In the genomic region with DNA sequence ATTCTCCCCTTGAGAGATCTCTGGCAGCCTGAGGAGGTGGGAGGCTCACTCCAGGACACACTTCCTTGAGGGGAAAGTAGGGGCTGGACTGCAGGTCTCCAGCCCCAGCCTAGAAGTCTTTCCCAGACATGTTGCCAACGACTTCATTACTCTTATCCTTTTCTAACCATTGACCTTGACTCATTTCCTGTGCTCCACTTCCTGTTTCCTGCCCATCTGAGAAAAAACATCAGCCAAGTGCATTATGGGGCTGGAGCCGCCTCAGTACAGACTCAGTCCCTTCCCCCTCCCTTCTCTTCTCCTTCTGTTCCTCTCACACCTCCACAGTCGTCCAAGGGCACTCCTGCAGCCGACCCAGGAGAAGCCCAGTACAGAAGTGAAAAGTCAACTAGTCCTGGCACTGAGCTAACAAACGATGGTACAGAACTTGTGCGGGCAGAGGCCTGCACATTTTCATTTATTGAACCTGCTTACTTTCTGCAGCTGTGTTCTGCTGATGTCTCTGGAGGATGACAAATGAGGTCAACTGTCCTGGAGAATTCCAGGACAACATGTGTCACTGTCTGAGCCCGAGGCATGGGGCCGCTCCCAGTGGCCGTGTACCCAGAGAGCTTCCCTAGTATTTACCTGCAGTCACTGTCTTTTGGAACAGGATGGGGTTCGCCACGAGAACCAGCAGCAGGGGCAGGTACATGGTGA, we compare ENCODE assay signal across 12 cellular contexts. TPM values are rescaled to one million over a fixed set of nuclear protein-coding genes. Genes with fewer than 3 reads are reported as not detected.
DNase-seq lines count a peak whose midpoint lies in the region; ATAC-seq and TF ChIP-seq lines count a peak whose summit lies in the region.
"Had no signal": no experiment of that assay in that cellular context is flagged by ENCODE, and none has a peak within 500 bp of the region (broad histone marks: within the 10 kb centered on the region; RNA-seq: fewer than 3 reads in every experiment).

No MANE protein-coding gene starts in this region.

- H3K14ac ChIP-seq in mesenchymal stem cell (ENCODE audit: low read length in 2 of 2) = no peak overlapping the region

- H3K9me3 ChIP-seq in mammary epithelial cell (replicated peaks; ENCODE audit: insufficient read depth, low read length) = peaks cover 4% of the 10 kb centered on the region
- no peaks in the 10 kb centered on the region for H3K9me3 ChIP-seq in mesenchymal stem cell (ENCODE audit: control insufficient read depth, low read length)
- H3K9me3 ChIP-seq: body of pancreas, tibial artery had no signal

- H4K91ac ChIP-seq in mesenchymal stem cell (ENCODE audit: low read length) = peak overlapping the region; percentile 48

- H2BK15ac ChIP-seq in mesenchymal stem cell (ENCODE audit: low read depth, poor library complexity, severe bottlenecking) = no peak overlapping the region

- H3K4ac ChIP-seq in mesenchymal stem cell (ENCODE audit: low read depth in 1 of 2, low read length in 2 of 2) = peak overlapping the region in 1 of 2 experiments; percentile 61

- H4K8ac ChIP-seq in mesenchymal stem cell (ENCODE audit: low read length) = peak overlapping the region; percentile 64

- WGBS in mammary epithelial cell (ENCODE audit: low coverage, missing lambda C conversion rate) = 51% methylated on average over 7 of the region's 11 CpGs
- 14% methylated on average over 11 of the region's 11 CpGs for WGBS in mesenchymal stem cell

- peak overlapping the region; percentile 38 to 72 for H2BK12ac ChIP-seq in mesenchymal stem cell (ENCODE audit: low read length in 2 of 2)

- CTCF ChIA-PET in mammary epithelial cell (lab: Charles Lee; ENCODE audit: low non-redundant PET) = no interaction called here

- H2AFZ ChIP-seq in mammary epithelial cell (ENCODE audit: low read depth, low read length) = peak overlapping the region; percentile 38
- H2AFZ ChIP-seq in mesenchymal stem cell (ENCODE audit: low read depth, low read length) = no peak overlapping the region

- DNase-seq in EH (ENCODE audit: low read depth) = peak; percentile 40
- DNase-seq in NAMALWA (ENCODE audit: low spot score) = peak; percentile 9
- no peak for DNase-seq in mammary epithelial cell
- peak; percentile 80 for DNase-seq in mesenchymal stem cell
- no peak for DNase-seq in posterior vena cava (ENCODE audit: low spot score)
- DNase-seq: body of pancreas, DMS79, NCI-H2171, tibial artery had no signal

- H4K20me1 ChIP-seq in mammary epithelial cell (ENCODE audit: insufficient read depth, low read length) = no peaks in the 10 kb centered on the region

- no peak for TF ChIP-seq CTCF in mammary epithelial cell (conservative IDR thresholded peaks at IDR 0.05 in 1 of 2, IDR thresholded peaks at IDR 0.05 in 1 of 2; ENCODE audit: extremely low read depth in 1 of 2, insufficient read depth in 1 of 2, low read depth in 1 of 2, low read length in 2 of 2)

- H3K18ac ChIP-seq in mesenchymal stem cell (ENCODE audit: low read depth in 1 of 2, low read length in 2 of 2) = peak overlapping the region in 1 of 2 experiments; percentile 57

- H3K4me3 ChIP-seq in mammary epithelial cell (replicated peaks in 1 of 3; ENCODE audit: insufficient read depth in 1 of 3, low read depth in 2 of 3, low read length in 3 of 3) (no peak overlapping the region), mesenchymal stem cell (ENCODE audit: insufficient read depth in 1 of 2, low read depth in 1 of 2, low read length in 2 of 2) (no peak overlapping the region)
- H3K4me3 ChIP-seq: body of pancreas, tibial artery had no signal

- peak overlapping the region; percentile 68 for H2BK120ac ChIP-seq in mesenchymal stem cell (ENCODE audit: low read depth, low read length)

- H3K23ac ChIP-seq in mesenchymal stem cell (ENCODE audit: low read length in 2 of 2) = no peak overlapping the region

- no peaks in the 10 kb centered on the region for H3K79me2 ChIP-seq in mammary epithelial cell (ENCODE audit: insufficient read depth, low read length)

- no peak overlapping the region for H2AK5ac ChIP-seq in mesenchymal stem cell (ENCODE audit: low read length, severe bottlenecking)

- H3K36me3 ChIP-seq in mammary epithelial cell (ENCODE audit: insufficient read depth, low read length) (no peaks in the 10 kb centered on the region), mesenchymal stem cell (ENCODE audit: control insufficient read depth in 1 of 2, insufficient read depth in 2 of 2, low read depth in 1 of 2, low read length in 2 of 2) (no peaks in the 10 kb centered on the region)
- H3K36me3 ChIP-seq: tibial artery had no signal

- dilution Hi-C loops in mammary epithelial cell (cut with HindIII; ENCODE audit: low sequenced_read_pairs) = loop anchor here (5.0 kb wide), 1 partner anchor 107 kb away; no protein-coding TSS in a partner anchor

- H3K79me1 ChIP-seq in mesenchymal stem cell (replicated peaks; ENCODE audit: low read length, poor library complexity, severe bottlenecking) = no peaks in the 10 kb centered on the region

- ATAC-seq in HG03159 (IDR thresholded peaks at IDR 0.05; ENCODE audit: unreplicated experiment) (no peak), HG02981 (IDR thresholded peaks at IDR 0.05; ENCODE audit: unreplicated experiment) (no peak), HG03139 (IDR thresholded peaks at IDR 0.05; ENCODE audit: unreplicated experiment) (no peak)
- ATAC-seq: body of pancreas had no signal

- H3K4me2 ChIP-seq in mammary epithelial cell (ENCODE audit: insufficient read depth, low read depth, low read length) = peak overlapping the region; percentile 5
- H3K4me2 ChIP-seq in mesenchymal stem cell (ENCODE audit: low read length, poor library complexity, severe bottlenecking) = no peak overlapping the region

- no peak overlapping the region for H2BK5ac ChIP-seq in mesenchymal stem cell (ENCODE audit: low read depth, low read length, poor library complexity, severe bottlenecking)

- BruUV-seq in mammary epithelial cell (replicated peaks; lab: Mats Ljungman, UMichigan) = no TSS peak

- intact Hi-C loops in mammary epithelial cell (cut with micrococcal nuclease) = no loop called here
- intact Hi-C loops in posterior vena cava (cut with DNase I) = no loop called here

- H3K9ac ChIP-seq in mammary epithelial cell (ENCODE audit: insufficient read depth, low read length) = no peak overlapping the region
- no peak overlapping the region for H3K9ac ChIP-seq in mesenchymal stem cell (ENCODE audit: low read length)

- no peaks in the 10 kb centered on the region for H3K27me3 ChIP-seq in mammary epithelial cell (ENCODE audit: insufficient read depth, low read length)
- H3K27me3 ChIP-seq in mesenchymal stem cell (ENCODE audit: control insufficient read depth in 1 of 2, insufficient read depth in 1 of 2, low read length in 2 of 2) = no peaks in the 10 kb centered on the region
- H3K27me3 ChIP-seq: body of pancreas, tibial artery had no signal

- peaks cover 5% of the 10 kb centered on the region for H3K4me1 ChIP-seq in mammary epithelial cell (ENCODE audit: insufficient read depth, low read length)
- peaks cover 5% of the 10 kb centered on the region for H3K4me1 ChIP-seq in mesenchymal stem cell (ENCODE audit: control insufficient read depth, insufficient read depth, low read depth, low read length)
- H3K4me1 ChIP-seq: body of pancreas, tibial artery had no signal

- no peak overlapping the region for H3K27ac ChIP-seq in mammary epithelial cell (ENCODE audit: insufficient read depth, low read depth, low read length)
- H3K27ac ChIP-seq in mesenchymal stem cell (ENCODE audit: low read length, poor library complexity, severe bottlenecking) = peak overlapping the region; percentile 57
- H3K27ac ChIP-seq: body of pancreas, tibial artery had no signal

- in situ Hi-C loops in mammary epithelial cell (cut with MboI; ENCODE audit: low sequenced_read_pairs in 2 of 2) = no loop called here

RNA-seq across cellular contexts. Expression of a gene that starts 20.1 kb away (rescaled TPM):
- total RNA-seq in mammary epithelial cell = not detected
- polyA plus RNA-seq in mammary epithelial cell = not detected
- polyA minus RNA-seq in mammary epithelial cell = not detected
- 1.2 TPM for polyA plus RNA-seq in mesenchymal stem cell (2013, experiment 1 of 2)
- 1.3 TPM for polyA plus RNA-seq in mesenchymal stem cell (2013, experiment 2 of 2)
- 1 to 10 TPM in 1 of 2 donors, not detected in 1; 1.1 TPM for total RNA-seq in posterior vena cava

RNA-seq across cellular contexts. Expression of a gene that starts 40.7 kb away (rescaled TPM):
- total RNA-seq in mammary epithelial cell (10 to 100 TPM in 1 of 2 donors, 1 to 10 TPM in 1; 9.7 to 12.0 TPM), posterior vena cava (1 to 10 TPM; 1.2 to 1.8 TPM)
- polyA plus RNA-seq in mammary epithelial cell = 8.7 TPM
- polyA minus RNA-seq in mammary epithelial cell = 13.8 TPM
- polyA plus RNA-seq in mesenchymal stem cell (2013, experiment 1 of 2) = 7.9 TPM
- polyA plus RNA-seq in mesenchymal stem cell (2013, experiment 2 of 2) = 7.6 TPM

Comparison
In these comparisons a context has a peak if more than half of its experiments do, and no peak if none do; other contexts are left out.
1. DNase-seq: peak in EH (single experiment), NAMALWA (single experiment) and mesenchymal stem cell (single experiment); none in mammary epithelial cell (single experiment) and posterior vena cava (single experiment).